In the genomic region with DNA sequence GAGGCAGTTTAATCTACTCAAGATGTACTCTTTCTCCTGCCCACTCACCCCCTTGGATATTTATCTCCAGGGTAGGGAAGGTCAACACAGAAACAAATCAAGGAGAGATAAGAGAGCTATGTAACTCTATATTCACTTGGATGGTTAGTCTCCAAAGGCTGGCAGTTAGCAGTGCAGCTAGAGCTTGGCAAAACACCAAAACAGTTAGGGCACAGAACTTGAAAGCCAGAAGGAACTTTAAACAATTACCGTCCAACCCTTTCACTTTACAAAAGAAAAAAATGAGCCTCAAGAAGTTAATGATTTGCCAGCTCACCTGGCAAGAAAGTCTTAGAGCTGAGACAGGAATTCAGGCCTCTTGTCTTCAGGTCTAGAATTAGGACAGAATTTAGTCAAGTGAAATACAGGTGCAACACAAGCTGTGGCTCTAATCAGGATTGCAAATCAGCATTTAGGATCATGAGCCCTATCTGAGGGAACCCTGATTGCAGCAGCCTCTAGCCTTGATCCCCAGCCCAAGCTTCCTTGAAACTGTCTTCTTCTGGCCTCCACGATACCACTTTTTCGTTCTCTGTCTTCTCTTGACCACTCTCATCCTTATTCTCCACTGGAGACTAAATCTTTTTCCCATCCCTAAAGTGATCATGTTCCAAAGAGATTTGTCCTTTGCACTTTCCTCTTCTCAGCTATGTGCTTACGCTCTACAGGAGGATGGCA, we compare ENCODE assay signal across 12 cellular contexts. TPM values are rescaled to one million over a fixed set of nuclear protein-coding genes. Genes with fewer than 3 reads are reported as not detected.
DNase-seq lines count a peak whose midpoint lies in the region; ATAC-seq and TF ChIP-seq lines count a peak whose summit lies in the region.
"Had no signal": no experiment of that assay in that cellular context is flagged by ENCODE, and none has a peak within 500 bp of the region (broad histone marks: within the 10 kb centered on the region; RNA-seq: fewer than 3 reads in every experiment).

No MANE protein-coding gene starts in this region.

- POLR2A ChIA-PET in CD4-positive, alpha-beta memory T cell (lab: Charles Lee; ENCODE audit: partially characterized antibody), result no interaction called here

- no peak overlapping the region for H3K27ac ChIP-seq in CD4-positive, alpha-beta memory T cell (ENCODE audit: low read depth, low read length)

- peaks cover 62% of the 10 kb centered on the region for H3K4me1 Mint-ChIP-seq in central memory CD8-positive, alpha-beta T cell
- peaks cover 62% of the 10 kb centered on the region for H3K4me1 Mint-ChIP-seq in nephron
- peaks cover 31 to 50% (median 31%) of the 10 kb centered on the region in 4 donors for H3K4me1 Mint-ChIP-seq in CD4-positive, alpha-beta memory T cell

- no peaks in the 10 kb centered on the region for H3K9me3 Mint-ChIP-seq in central memory CD8-positive, alpha-beta T cell
- no peaks in the 10 kb centered on the region for H3K9me3 Mint-ChIP-seq in nephron
- H3K9me3 Mint-ChIP-seq in CD4-positive, alpha-beta memory T cell, result no peaks in the 10 kb centered on the region
- H3K9me3 Mint-ChIP-seq: activated naive CD4-positive, alpha-beta T cell treated with anti-CD3 and anti-CD28 coated beads for 36 hours; T-cell had no signal

- CTCF ChIA-PET in CD4-positive, alpha-beta memory T cell (lab: Charles Lee; ENCODE audit: partially characterized antibody), result interaction anchor here (0.9 to 1.3 kb wide), 3 partner anchors 13 to 45 kb away, joined by 3 to 5 read pairs (median 3); a partner anchor contains a TSS

- no peaks in the 10 kb centered on the region for H3K27me3 ChIP-seq in CD4-positive, alpha-beta memory T cell (ENCODE audit: insufficient read depth, low read length)

- no peak for TF ChIP-seq CTCF in nephron (IDR thresholded peaks at IDR 0.05; ENCODE audit: unreplicated experiment in 3 of 3)

- H3K4me1 ChIP-seq in CD4-positive, alpha-beta memory T cell (ENCODE audit: insufficient read depth, low read length), result peaks cover 21% of the 10 kb centered on the region

- no peak overlapping the region for H3K4me3 Mint-ChIP-seq in central memory CD8-positive, alpha-beta T cell
- H3K4me3 Mint-ChIP-seq in nephron, result no peak overlapping the region
- no peak overlapping the region for H3K4me3 Mint-ChIP-seq in CD4-positive, alpha-beta memory T cell
- H3K4me3 Mint-ChIP-seq: activated naive CD4-positive, alpha-beta T cell treated with anti-CD3 and anti-CD28 coated beads for 36 hours; T-cell had no signal

- no peaks in the 10 kb centered on the region for H3K36me3 ChIP-seq in CD4-positive, alpha-beta memory T cell (ENCODE audit: insufficient read depth, low read length)

- H3K4me3 ChIP-seq in CD4-positive, alpha-beta memory T cell (ENCODE audit: low read length in 2 of 2), result no peak overlapping the region

- peaks cover 24% of the 10 kb centered on the region for H3K36me3 Mint-ChIP-seq in central memory CD8-positive, alpha-beta T cell (ENCODE audit: insufficient read depth)
- peaks cover 13% of the 10 kb centered on the region for H3K36me3 Mint-ChIP-seq in nephron (ENCODE audit: low read depth)
- H3K36me3 Mint-ChIP-seq in CD4-positive, alpha-beta memory T cell, result peaks cover 57 to 59% of the 10 kb centered on the region in 2 donors

- peak; percentile 17 for DNase-seq in DMS79 (lab: John Stamatoyannopoulos, UW)
- DNase-seq in central memory CD8-positive, alpha-beta T cell (ENCODE audit: low spot score in 2 of 2), result no peak
- no peak for DNase-seq in CD4-positive, alpha-beta memory T cell
- DNase-seq in NCI-H1092 treated with DMSO at 0.1 percent for 48 hours (lab: John Stamatoyannopoulos, UW), result no peak
- no peak for DNase-seq in pons (ENCODE audit: low spot score)
- DNase-seq in COLO829 (ENCODE audit: low spot score), result no peak
- DNase-seq: activated naive CD4-positive, alpha-beta T cell treated with anti-CD3 and anti-CD28 coated beads for 36 hours; NCI-H1436 treated with DMSO at 0.1 percent for 48 hours; retina; T-cell had no signal

- no peaks in the 10 kb centered on the region for H3K27me3 Mint-ChIP-seq in central memory CD8-positive, alpha-beta T cell
- H3K27me3 Mint-ChIP-seq in nephron (ENCODE audit: low read depth), result no peaks in the 10 kb centered on the region
- H3K27me3 Mint-ChIP-seq in CD4-positive, alpha-beta memory T cell, result no peaks in the 10 kb centered on the region
- H3K27me3 Mint-ChIP-seq: T-cell had no signal

- no peaks in the 10 kb centered on the region for H3K9me3 ChIP-seq in CD4-positive, alpha-beta memory T cell (ENCODE audit: control insufficient read depth in 1 of 2, low read length in 2 of 2)

- H3K27ac Mint-ChIP-seq in central memory CD8-positive, alpha-beta T cell (ENCODE audit: low read depth), result peak overlapping the region; percentile 23
- peak overlapping the region; percentile 76 to 91 (median 83) for H3K27ac Mint-ChIP-seq in nephron
- H3K27ac Mint-ChIP-seq in CD4-positive, alpha-beta memory T cell, result peak overlapping the region in 3 of 7 donors; percentile 50 to 72 (median 54)
- H3K27ac Mint-ChIP-seq: activated naive CD4-positive, alpha-beta T cell treated with anti-CD3 and anti-CD28 coated beads for 36 hours; T-cell had no signal

- intact Hi-C loops in CD4-positive, alpha-beta memory T cell (cut with micrococcal nuclease), result no loop called here

- ATAC-seq in HG02623 (IDR thresholded peaks at IDR 0.05; ENCODE audit: unreplicated experiment), result peak; percentile 40
- ATAC-seq in central memory CD8-positive, alpha-beta T cell (replicated peaks; ENCODE audit: extremely low read depth, poor library complexity, severe bottlenecking), result no peak
- ATAC-seq: T-cell had no signal

RNA-seq across cellular contexts. Expression of a gene that starts 14.9 kb away (rescaled TPM):
- 10 to 100 TPM; 42.7 to 47.4 TPM for total RNA-seq in CD4-positive, alpha-beta memory T cell
- 10 to 100 TPM; 17.2 to 38.5 TPM for polyA plus RNA-seq in CD4-positive, alpha-beta memory T cell
